Comparison of ENCODE assay signal across 11 cellular contexts in the genomic region with DNA sequence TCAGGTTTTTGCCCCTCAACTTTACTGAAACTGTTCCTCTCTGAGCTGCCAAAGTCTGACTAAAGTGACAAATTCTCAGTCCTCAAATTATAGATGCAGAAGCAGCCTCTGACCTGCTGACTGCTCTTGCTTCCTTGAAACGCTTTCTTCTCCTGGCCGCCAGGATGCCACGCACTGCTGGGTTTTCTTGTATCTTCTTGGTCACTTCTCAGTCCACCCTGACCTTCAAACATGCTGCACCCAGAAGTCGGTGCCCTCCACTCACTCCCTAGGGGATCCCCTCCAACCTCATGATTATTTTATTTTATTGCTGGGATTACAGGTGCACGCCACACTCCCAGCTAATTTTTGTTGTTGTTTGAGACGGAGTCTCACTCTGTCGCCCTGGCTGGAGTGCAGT.
"Had no signal": no experiment of that assay in that cellular context is flagged by ENCODE, and none has a peak within 500 bp of the region (broad histone marks: within the 10 kb centered on the region; RNA-seq: fewer than 3 reads in every experiment).

No MANE protein-coding gene starts in this region.

- H3K27me3 Mint-ChIP-seq: activated CD8-positive, alpha-beta T cell treated with anti-CD3 and anti-CD28 coated beads for 36 hours; activated naive CD8-positive, alpha-beta T cell treated with anti-CD3 and anti-CD28 coated beads, Interleukin-2, amount 50 U/mL, for 24 hours had no signal

- H3K9me3 Mint-ChIP-seq: activated CD8-positive, alpha-beta T cell treated with anti-CD3 and anti-CD28 coated beads for 36 hours; activated naive CD8-positive, alpha-beta T cell treated with anti-CD3 and anti-CD28 coated beads, Interleukin-2, amount 50 U/mL, for 24 hours; natural killer cell had no signal

- DNase-seq: activated CD4-positive, alpha-beta T cell treated with anti-CD3 and anti-CD28 coated beads for 4 hours; activated CD8-positive, alpha-beta memory T cell treated with anti-CD3 and anti-CD28 coated beads, Interleukin-2, amount 50 U/mL, for 4 hours; activated CD8-positive, alpha-beta T cell treated with anti-CD3 and anti-CD28 coated beads for 36 hours; activated naive CD8-positive, alpha-beta T cell treated with anti-CD3 and anti-CD28 coated beads, Interleukin-2, amount 50 U/mL, for 24 hours; erythroblast; mucosa of descending colon; natural killer cell; stimulated activated CD4-positive, alpha-beta T cell treated with anti-CD3 and anti-CD28 coated beads, Interleukin-4, amount 100 ng/mL, for 4 hours; stomach; T1000 had no signal

- H3K36me3 Mint-ChIP-seq: natural killer cell had no signal

- H3K27ac ChIP-seq: stomach, tibial nerve had no signal

- H3K4me3 Mint-ChIP-seq: activated CD8-positive, alpha-beta T cell treated with anti-CD3 and anti-CD28 coated beads for 36 hours; activated naive CD8-positive, alpha-beta T cell treated with anti-CD3 and anti-CD28 coated beads, Interleukin-2, amount 50 U/mL, for 24 hours; natural killer cell had no signal

- ATAC-seq: activated CD8-positive, alpha-beta T cell treated with anti-CD3 and anti-CD28 coated beads for 36 hours; activated naive CD8-positive, alpha-beta T cell treated with anti-CD3 and anti-CD28 coated beads, Interleukin-2, amount 50 U/mL, for 24 hours; mucosa of descending colon; natural killer cell had no signal

- H3K27ac Mint-ChIP-seq: activated CD8-positive, alpha-beta T cell treated with anti-CD3 and anti-CD28 coated beads for 36 hours; activated naive CD8-positive, alpha-beta T cell treated with anti-CD3 and anti-CD28 coated beads, Interleukin-2, amount 50 U/mL, for 24 hours had no signal
